In the genomic region with DNA sequence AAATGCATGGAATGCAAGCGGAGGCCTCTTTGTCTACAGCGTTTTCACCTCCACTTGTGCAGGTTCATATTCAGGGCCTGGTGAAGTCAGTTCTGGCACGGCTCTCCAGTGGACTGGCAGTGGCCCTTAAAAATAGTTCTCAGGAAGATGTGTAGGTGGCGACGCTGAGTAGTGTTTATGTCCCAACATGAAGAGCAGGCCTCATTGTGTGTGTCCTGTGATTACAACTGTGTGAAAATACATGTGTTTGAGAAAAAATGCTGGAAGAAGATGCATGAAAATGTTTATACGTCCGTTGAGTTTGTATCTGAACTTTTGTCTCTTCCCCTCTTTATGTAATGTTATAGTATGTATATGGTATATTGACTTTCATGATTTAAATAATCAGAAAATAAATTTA, we compare ENCODE assay signal across 8 cellular contexts. TPM values are rescaled to one million over a fixed set of nuclear protein-coding genes. Genes with fewer than 3 reads are reported as not detected.
DNase-seq lines count a peak whose midpoint lies in the region; ATAC-seq and TF ChIP-seq lines count a peak whose summit lies in the region.

No MANE protein-coding gene starts in this region.

- 93 to 94% methylated on average over 7 of the region's 7 CpGs for WGBS in GM23248 (ENCODE audit: low coverage in 1 of 2, low lambda C conversion rate in 2 of 2, missing lambda C conversion rate in 2 of 2), 2 experiments

- peaks cover 4% of the 10 kb centered on the region; the same call in 1 of the 2 replicates for H3K4me1 ChIP-seq in BE2C
- H3K4me1 ChIP-seq in GM23248 (ENCODE audit: insufficient read depth) = peaks cover 43% of the 10 kb centered on the region

- peaks cover 27% of the 10 kb centered on the region for H3F3A ChIP-seq in GM23248 (ENCODE audit: insufficient read depth)

- H3K36me3 ChIP-seq in BE2C (no peaks in the 10 kb centered on the region), GM23248 (ENCODE audit: low read depth) (no peaks in the 10 kb centered on the region)

- no peaks in the 10 kb centered on the region for H3K79me2 ChIP-seq in GM23248 (ENCODE audit: insufficient read depth)

- in situ Hi-C loops in GM23248 (cut with MboI) = no loop called here

- H3K9me3 ChIP-seq in BE2C (no peaks in the 10 kb centered on the region), GM23248 (ENCODE audit: low read depth) (no peaks in the 10 kb centered on the region)

- no peak overlapping the region for H3K9ac ChIP-seq in GM23248

- H3K4me3 ChIP-seq in BE2C (ENCODE audit: low read depth, low read length) (no peak overlapping the region), GM23248 (no peak overlapping the region)

- no peaks in the 10 kb centered on the region for H3K9me3 Mint-ChIP-seq in activated naive CD4-positive, alpha-beta T cell treated with anti-CD3 and anti-CD28 coated beads, Interleukin-2, amount 50 U/mL, for 72 hours

- H3K4me2 ChIP-seq in GM23248 (ENCODE audit: unreplicated experiment) = no peak overlapping the region

- no peaks in the 10 kb centered on the region for H3K36me3 Mint-ChIP-seq in activated naive CD4-positive, alpha-beta T cell treated with anti-CD3 and anti-CD28 coated beads, Interleukin-2, amount 50 U/mL, for 72 hours

- no peak overlapping the region for H3K27ac ChIP-seq in GM23248

- DNase-seq in BE2C (peak; percentile 60), GM23248 (peak; percentile 77), NCI-H748 treated with DMSO at 0.1 percent for 48 hours (lab: John Stamatoyannopoulos, UW) (peak; percentile 22), islet precursor cell (peak; percentile 73), C1 segment of cervical spinal cord (lab: John Stamatoyannopoulos, UW) (no peak), cortex of kidney (lab: John Stamatoyannopoulos, UW) (no peak)
- DNase-seq in activated naive CD4-positive, alpha-beta T cell treated with anti-CD3 and anti-CD28 coated beads, Interleukin-2, amount 50 U/mL, for 72 hours (ENCODE audit: low spot score in 2 of 2) = peak in 1 of 2 donors; percentile 15

- H4K20me1 ChIP-seq in GM23248 (ENCODE audit: insufficient read depth) = no peaks in the 10 kb centered on the region

- H3K27me3 ChIP-seq in BE2C (no peaks in the 10 kb centered on the region), GM23248 (replicated peaks; ENCODE audit: insufficient read depth) (no peaks in the 10 kb centered on the region)

- ATAC-seq in activated naive CD4-positive, alpha-beta T cell treated with anti-CD3 and anti-CD28 coated beads, Interleukin-2, amount 50 U/mL, for 72 hours = peak; percentile 59 to 73
- ATAC-seq in HG02759 (IDR thresholded peaks at IDR 0.05; ENCODE audit: unreplicated experiment) = no peak

- H3K9me2 ChIP-seq in GM23248 (ENCODE audit: insufficient read depth) = no peaks in the 10 kb centered on the region

- no peak overlapping the region for H2AFZ ChIP-seq in GM23248

- H3K27ac Mint-ChIP-seq in activated naive CD4-positive, alpha-beta T cell treated with anti-CD3 and anti-CD28 coated beads, Interleukin-2, amount 50 U/mL, for 72 hours = no peak overlapping the region

- peak; percentile 68 for TF ChIP-seq CTCF in BE2C (IDR thresholded peaks at IDR 0.05; ENCODE audit: low read depth, low read length)

RNA-seq across cellular contexts. Expression of gene LIPC, which starts 7.2 kb away (rescaled TPM):
- polyA plus RNA-seq in BE2C (2012; ENCODE audit: insufficient read depth, insufficient read length, low read depth) = not detected
- total RNA-seq in GM23248 (2014; rRNA removed; shearing (Covaris generic)) = 0.38 and 0.43 TPM in 2 replicates
- 0.63 and 1.1 TPM in 2 replicates for polyA plus RNA-seq in GM23248 (2016; fragmentation: Nextera tagmentation; extraction: Ambion mirVana)
- total RNA-seq in activated naive CD4-positive, alpha-beta T cell treated with anti-CD3 and anti-CD28 coated beads, Interleukin-2, amount 50 U/mL, for 72 hours = under 1 TPM; 0.64 to 0.98 TPM

Comparison
In these comparisons a context has a peak if more than half of its experiments do, and no peak if none do; other contexts are left out.
1. DNase-seq: peak in BE2C (single experiment), GM23248 (single experiment), NCI-H748 treated with DMSO at 0.1 percent for 48 hours (single experiment) and islet precursor cell (single experiment); none in C1 segment of cervical spinal cord (0 of 14) and cortex of kidney (single experiment).